8 cellular contexts compared by ENCODE assay signal in the genomic region with DNA sequence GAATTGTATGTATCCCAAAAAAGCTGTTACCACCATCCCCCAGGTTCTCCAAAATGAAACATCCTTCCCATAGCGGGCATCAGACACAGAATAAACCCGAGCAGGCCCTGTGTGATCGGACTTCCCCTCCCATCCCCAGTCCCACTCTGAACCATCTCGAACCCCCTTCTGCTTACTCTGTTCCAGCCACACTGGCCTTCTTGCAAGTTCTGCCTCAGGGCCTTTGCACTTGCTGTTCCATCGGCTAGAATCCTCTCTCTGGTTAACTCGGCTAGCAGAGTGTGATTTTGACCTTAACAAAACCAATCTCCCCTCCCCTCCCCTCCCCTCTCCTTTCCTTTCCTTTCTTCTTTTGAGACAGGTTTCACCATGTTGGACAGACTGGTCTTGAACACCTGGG.
"Had no signal": no experiment of that assay in that cellular context is flagged by ENCODE, and none has a peak within 500 bp of the region (broad histone marks: within the 10 kb centered on the region; RNA-seq: fewer than 3 reads in every experiment).

No MANE protein-coding gene starts in this region.

- ATAC-seq: GM12878 had no signal

- DNase-seq: GDM1, GF-D8 had no signal

- H3K4me3 ChIP-seq: GM12878 had no signal

- FAIRE-seq: G401.6, GM12878, GM12891, GM12892, GM18507, GM19239 had no signal
